Comparison of ENCODE assay signal across 9 cellular contexts in genomic region chr17:3002538-3003301, GRCh38.
DNase-seq lines count a peak whose midpoint lies in the region; ATAC-seq, FAIRE-seq and TF ChIP-seq lines count a peak whose summit lies in the region.
"Had no signal": no experiment of that assay in that cellular context is flagged by ENCODE, and none has a peak within 500 bp of the region (broad histone marks: within the 10 kb centered on the region; RNA-seq: fewer than 3 reads in every experiment).

No MANE protein-coding gene starts in this region.

- H3K9me1 ChIP-seq in K562 (ENCODE audit: control insufficient read depth, insufficient read depth, low read length), result peaks cover 3% of the 10 kb centered on the region

- peak; percentile 54 for DNase-seq in GDM1 (lab: John Stamatoyannopoulos, UW)
- no peak for DNase-seq in K562 (ENCODE audit: extremely low read depth in 1 of 4, low spot score in 3 of 4)
- no peak for DNase-seq in effector memory CD4-positive, alpha-beta T cell
- no peak for DNase-seq in hepatic stellate cell (ENCODE audit: low spot score)
- DNase-seq in activated T-cell treated with anti-CD3 and anti-CD28 coated beads, Interleukin-2, amount 50 U/mL, for 1 hour, result no peak

- no peak for TF ChIP-seq POLR2A in K562 (conservative IDR thresholded peaks at IDR 0.05)

- FAIRE-seq in K562 (lab: Jason Lieb, UNC), result no peak

- TF ChIP-seq CTCF in K562 (IDR thresholded peaks at IDR 0.05 in 2 of 3, conservative IDR thresholded peaks at IDR 0.05 in 1 of 3; ENCODE audit: insufficient read depth in 2 of 3, low read depth in 1 of 3, low read length in 3 of 3), result no peak

- no peak overlapping the region for H3K4me3 ChIP-seq in K562
- no peak overlapping the region for H3K4me3 ChIP-seq in skin epidermis
- no peak overlapping the region for H3K4me3 ChIP-seq in effector memory CD4-positive, alpha-beta T cell (ENCODE audit: insufficient read depth, low read depth, low read length, poor library complexity, severe bottlenecking)
- H3K4me3 ChIP-seq: cardiac muscle cell had no signal

- BruUV-seq in K562 (replicated peaks; lab: Mats Ljungman, UMichigan), result no TSS peak

- no peaks in the 10 kb centered on the region for H3K79me2 ChIP-seq in K562 (ENCODE audit: control insufficient read depth, insufficient read depth, low read length)

- CTCF ChIA-PET in K562 (lab: Yijun Ruan, JAX; ENCODE audit: low intra/inter-chr PET ratio), result no interaction called here

- H2AFZ ChIP-seq in K562 (ENCODE audit: low read depth, low read length), result no peak overlapping the region

- no peak overlapping the region for H3K27ac ChIP-seq in K562 (ENCODE audit: extremely low read depth, low read depth, low read length)
- H3K27ac ChIP-seq in skin epidermis, result peak overlapping the region in 11 of 21 experiments; percentile 17 to 83 (median 75)
- no peak overlapping the region for H3K27ac ChIP-seq in effector memory CD4-positive, alpha-beta T cell (ENCODE audit: insufficient read depth, low read length, poor library complexity, severe bottlenecking)

- ATAC-seq in GM19452 (IDR thresholded peaks at IDR 0.05; ENCODE audit: unreplicated experiment) (peak; percentile 77), HG03432 (IDR thresholded peaks at IDR 0.05; ENCODE audit: unreplicated experiment) (peak; percentile 66), K562 (no peak)

- intact Hi-C loops in K562 (cut with micrococcal nuclease), result no loop called here

- H4K20me1 ChIP-seq in K562 (replicated peaks; ENCODE audit: control insufficient read depth, insufficient read depth, low read length), result no peaks in the 10 kb centered on the region

- no peaks in the 10 kb centered on the region for H3K9me3 ChIP-seq in K562 (replicated peaks; ENCODE audit: control insufficient read depth, insufficient read depth, low read depth, low read length)
- H3K9me3 ChIP-seq in effector memory CD4-positive, alpha-beta T cell (ENCODE audit: control insufficient read depth, low read length), result no peaks in the 10 kb centered on the region

- H3K4me1 ChIP-seq in K562 (replicated peaks in 1 of 2; ENCODE audit: control insufficient read depth in 2 of 2, insufficient read depth in 2 of 2, low read length in 2 of 2), result peaks cover 0 to 6% of the 10 kb centered on the region in 2 experiments; a peak in 1 of 5 replicates
- peaks cover 5% of the 10 kb centered on the region for H3K4me1 ChIP-seq in effector memory CD4-positive, alpha-beta T cell (ENCODE audit: control insufficient read depth, insufficient read depth, low read length, poor library complexity, severe bottlenecking)

- peaks cover 2 to 36% of the 10 kb centered on the region in 2 experiments; a peak in 3 of 5 replicates for H3K27me3 ChIP-seq in K562 (ENCODE audit: control insufficient read depth in 2 of 2, insufficient read depth in 2 of 2, low read length in 2 of 2)
- H3K27me3 ChIP-seq in effector memory CD4-positive, alpha-beta T cell (replicated peaks; ENCODE audit: control insufficient read depth, insufficient read depth, low read length, poor library complexity, severe bottlenecking), result no peaks in the 10 kb centered on the region
- H3K27me3 ChIP-seq: cardiac muscle cell had no signal

- no peak for TF ChIP-seq EP300 in K562 (IDR thresholded peaks at IDR 0.05; ENCODE audit: low read length)

- no peak for TF ChIP-seq RAD21 in K562 (CRISPR knock-in tag; conservative IDR thresholded peaks at IDR 0.05 in 1 of 2, IDR thresholded peaks at IDR 0.05 in 1 of 2)

- in situ Hi-C loops in K562 (cut with MboI), result loop anchor here (25.0 kb wide), 1 partner anchor 165 kb away; no protein-coding TSS in a partner anchor

- no peaks in the 10 kb centered on the region for H3K36me3 ChIP-seq in K562 (ENCODE audit: control insufficient read depth, insufficient read depth, low read length)
- H3K36me3 ChIP-seq in effector memory CD4-positive, alpha-beta T cell (ENCODE audit: control insufficient read depth, insufficient read depth, low read length), result peaks cover 36% of the 10 kb centered on the region
- H3K36me3 ChIP-seq: cardiac muscle cell had no signal

- H3K4me2 ChIP-seq in K562 (ENCODE audit: insufficient read depth, low read length), result no peak overlapping the region

- H3K9ac ChIP-seq in K562 (ENCODE audit: insufficient read depth in 1 of 2, low read depth in 2 of 2, low read length in 2 of 2), result no peak overlapping the region

- WGBS in K562 (ENCODE audit: insufficient coverage, low coverage, missing lambda C conversion rate), result 5% methylated on average over 8 of the region's 14 CpGs

- POLR2A ChIA-PET in K562 (lab: Yijun Ruan, JAX), result interaction anchor here (0.7 kb wide), 2 partner anchors 10 to 1529 kb away, joined by 3 read pairs; no protein-coding TSS in a partner anchor

TF ChIP-seq in K562, 482 proteins besides CTCF, POLR2A, EP300 and RAD21:
- no peak for TF ChIP-seq TAF15 (IDR thresholded peaks at IDR 0.05; ENCODE audit: low read depth, low read length)
- no peak for TF ChIP-seq KDM2B (CRISPR knock-in tag; IDR thresholded peaks at IDR 0.05)
- peak; percentile 51; the same call in 1 of the 2 replicates for TF ChIP-seq SPI1 (IDR thresholded peaks at IDR 0.05; ENCODE audit: borderline replicate concordance, low read depth, low read length)
- TF ChIP-seq CREB5 (CRISPR knock-in tag; IDR thresholded peaks at IDR 0.05), result no peak
- no peak for TF ChIP-seq MAFF (IDR thresholded peaks at IDR 0.05; ENCODE audit: low read length)
- no peak for TF ChIP-seq ZNF165 (CRISPR knock-in tag; IDR thresholded peaks at IDR 0.05; ENCODE audit: borderline replicate concordance)
- no peak for TF ChIP-seq PYGO2 (tag; IDR thresholded peaks at IDR 0.05)
- TF ChIP-seq BRCA1 (IDR thresholded peaks at IDR 0.05), result no peak
- no peak for TF ChIP-seq BRCA1 (CRISPR knock-in tag; IDR thresholded peaks at IDR 0.05)

Comparison
In these comparisons a context has a peak if more than half of its experiments do, and no peak if none do; other contexts are left out.
1. H3K27ac ChIP-seq: peak in skin epidermis (11 of 21); none in K562 (single experiment) and effector memory CD4-positive, alpha-beta T cell (single experiment).